34 cellular contexts compared by ENCODE assay signal in genomic region chr10:10017716-10018115, GRCh38.
"Had no signal": no experiment of that assay in that cellular context is flagged by ENCODE, and none has a peak within 500 bp of the region (broad histone marks: within the 10 kb centered on the region; RNA-seq: fewer than 3 reads in every experiment).

No MANE protein-coding gene starts in this region.

- DNase-seq: Karpas-422, Kasumi-1, KBM-7, KG1, MG63, MM.1S, MV-4-11, NCI-H1048, NCI-H1092, NCI-H1092 treated with DMSO at 0.1 percent for 48 hours, NCI-H1105, NCI-H1105 treated with DMSO at 0.1 percent for 48 hours, NCI-H1417, NCI-H1417 treated with DMSO at 0.1 percent for 48 hours, NCI-H1436, NCI-H1436 treated with DMSO at 0.1 percent for 48 hours, NCI-H146, NCI-H1694, NCI-H1694 treated with DMSO at 0.1 percent for 48 hours, NCI-H187, NCI-H187 treated with DMSO at 0.1 percent for 48 hours, NCI-H1930, NCI-H2029, NCI-H2029 treated with DMSO at 0.1 percent for 48 hours, NCI-H2081, NCI-H2107, NCI-H2171, NCI-H2171 treated with DMSO at 0.1 percent for 48 hours, NCI-H2227 treated with DMSO at 0.1 percent for 48 hours, NCI-H226, NCI-H345, NCI-H446, NCI-H446 treated with DMSO at 0.1 percent for 48 hours, NCI-H510A had no signal
